15 cellular contexts compared by ENCODE assay signal in the genomic region with DNA sequence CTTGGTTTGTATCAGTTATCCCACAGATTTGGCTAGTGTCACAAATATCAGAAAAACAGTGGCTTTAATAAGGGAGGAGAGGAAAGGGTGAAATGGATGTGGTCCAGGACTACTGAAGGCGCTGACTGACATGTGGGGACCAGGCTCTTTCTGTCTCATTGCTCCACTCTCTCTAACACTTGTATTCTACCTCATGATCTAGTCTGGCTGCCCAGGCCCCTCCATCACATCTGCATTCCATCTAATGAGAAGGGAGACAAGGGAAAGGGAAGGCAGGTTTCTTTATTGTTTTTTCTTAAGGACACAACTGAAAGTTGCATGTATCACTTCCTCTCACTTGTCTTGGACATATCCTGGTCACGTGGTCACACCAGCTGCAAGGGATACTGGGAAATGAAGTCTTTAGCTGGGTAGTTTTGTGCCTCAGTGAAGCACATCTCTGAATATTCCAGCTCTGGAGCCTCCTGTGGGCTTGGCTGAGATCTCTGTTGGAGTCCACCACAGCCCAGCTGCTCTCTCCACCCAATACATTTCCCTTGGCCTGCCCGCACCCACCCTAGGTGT. TPM values are rescaled to one million over a fixed set of nuclear protein-coding genes. Genes with fewer than 3 reads are reported as not detected.
DNase-seq lines count a peak whose midpoint lies in the region; ATAC-seq, FAIRE-seq and TF ChIP-seq lines count a peak whose summit lies in the region.
"Had no signal": no experiment of that assay in that cellular context is flagged by ENCODE, and none has a peak within 500 bp of the region (broad histone marks: within the 10 kb centered on the region; RNA-seq: fewer than 3 reads in every experiment).

No MANE protein-coding gene starts in this region.

- no peak overlapping the region for H3K4me3 ChIP-seq in Jurkat, Clone E6-1 (ENCODE audit: low read length)
- H3K4me3 ChIP-seq: heart right ventricle, SK-N-MC had no signal

- no peak for TF ChIP-seq CTCF in GM10266 (IDR thresholded peaks at IDR 0.05; ENCODE audit: control insufficient read depth, insufficient read depth, low read depth, missing control alignments)

- ATAC-seq in HG03469 (IDR thresholded peaks at IDR 0.05; ENCODE audit: unreplicated experiment): no peak
- ATAC-seq: heart right ventricle had no signal

- peak; percentile 67 for FAIRE-seq in GM12892 (lab: Jason Lieb, UNC)
- FAIRE-seq: small intestine had no signal

- no peak for TF ChIP-seq POLR2A in GM12892 (IDR thresholded peaks at IDR 0.05; ENCODE audit: low read depth, low read length)

- DNase-seq in GM12892 (ENCODE audit: insufficient read length) (no peak), SKM-1 treated with dmso at 0.1 percent for 144 hours (lab: John Stamatoyannopoulos, UW; ENCODE audit: unreplicated experiment) (peak; percentile 34), kidney tubule cell (ENCODE audit: low spot score) (peak; percentile 34), GM10266 (ENCODE audit: extremely low spot score) (no peak)
- peak; percentile 26 for DNase-seq in Jurkat, Clone E6-1 (ENCODE audit: low read depth, low spot score)
- DNase-seq in stimulated activated naive CD4-positive, alpha-beta T cell treated with Interleukin-2 at 50 U/mL for 16 hours (lab: John Stamatoyannopoulos, UW): no peak
- DNase-seq: activated CD4-positive, alpha-beta T cell treated with anti-CD3 and anti-CD28 coated beads for 1 hour; activated effector memory CD4-positive, alpha-beta T cell treated with Interleukin-2 at 50 U/mL for 16 hours; CD8-positive, alpha-beta memory T cell; heart right ventricle; NCI-H1105; small intestine had no signal

RNA-seq across cellular contexts. Expression of gene PADI2, which starts 42.0 kb away (rescaled TPM):
- polyA plus RNA-seq in GM12892 (2012; ENCODE audit: missing spikeins): 2.3 TPM
- 2.8 TPM for polyA plus RNA-seq in Jurkat, Clone E6-1 (2012; ENCODE audit: insufficient read depth, insufficient read length)
- polyA plus RNA-seq: CD8-positive, alpha-beta memory T cell had no signal

RNA-seq across cellular contexts. Expression of gene PADI1, which starts 43.7 kb away (rescaled TPM):
- polyA plus RNA-seq in GM12892 (2012; ENCODE audit: missing spikeins): not detected
- polyA plus RNA-seq in Jurkat, Clone E6-1 (2012; ENCODE audit: insufficient read depth, insufficient read length): not detected
- polyA plus RNA-seq: CD8-positive, alpha-beta memory T cell; liver had no signal

Comparison
In these comparisons a context has a peak if more than half of its experiments do, and no peak if none do; other contexts are left out.
1. DNase-seq: peak in Jurkat, Clone E6-1 (single experiment), SKM-1 treated with dmso at 0.1 percent for 144 hours (single experiment) and kidney tubule cell (single experiment); none in GM12892 (single experiment), GM10266 (single experiment) and stimulated activated naive CD4-positive, alpha-beta T cell treated with Interleukin-2 at 50 U/mL for 16 hours (single experiment).